8 cellular contexts compared by ENCODE assay signal in genomic region chr5:112737472-112738179, GRCh38. TPM values are rescaled to one million over a fixed set of nuclear protein-coding genes. Genes with fewer than 3 reads are reported as not detected.
A peak's percentile ranks its signal among the peaks of the same experiment; 100 is the strongest.
DNase-seq lines count a peak whose midpoint lies in the region; ATAC-seq and TF ChIP-seq lines count a peak whose summit lies in the region.

Gene APC (plus strand): TSS chr5:112737885. CDS start chr5:112754891, 17,006 bp downstream.

- no peaks in the 10 kb centered on the region for H3K27me3 ChIP-seq in DND-41 (ENCODE audit: insufficient read depth, low read length, poor library complexity)
- no peaks in the 10 kb centered on the region for H3K27me3 ChIP-seq in Karpas-422 (ENCODE audit: low read length)

- no peaks in the 10 kb centered on the region for H3K36me3 Mint-ChIP-seq in nephron (ENCODE audit: low read depth)

- no peaks in the 10 kb centered on the region for H3K27me3 Mint-ChIP-seq in nephron (ENCODE audit: low read depth)

- no peaks in the 10 kb centered on the region for H3K9me3 Mint-ChIP-seq in nephron

- peak within 1 kb of the TSS; percentile 68 for H3K4me2 ChIP-seq in DND-41 (ENCODE audit: insufficient read depth, low read length)
- peak within 1 kb of the TSS; percentile 79 for H3K4me2 ChIP-seq in Karpas-422 (ENCODE audit: low read depth, low read length, poor library complexity, severe bottlenecking)

- H4K20me1 ChIP-seq in DND-41 (ENCODE audit: insufficient read depth, low read length) (no peaks in the 10 kb centered on the region), Karpas-422 (ENCODE audit: insufficient read depth, low read depth, low read length) (peaks cover 5% of the 10 kb centered on the region)

- TF ChIP-seq CTCF in DND-41 (IDR thresholded peaks at IDR 0.05; ENCODE audit: borderline replicate concordance, extremely low read depth, low read length, poor library complexity, severe bottlenecking), result peak; percentile 16
- TF ChIP-seq CTCF in nephron (IDR thresholded peaks at IDR 0.05; ENCODE audit: unreplicated experiment in 3 of 3), result peak in 1 of 3 experiments; percentile 12

- H3K27ac ChIP-seq in DND-41 (ENCODE audit: low read length) (peak within 1 kb of the TSS; percentile 69), Karpas-422 (ENCODE audit: low read length) (peak within 1 kb of the TSS; percentile 78)

- H3K9me2 ChIP-seq in Karpas-422 (replicated peaks; ENCODE audit: insufficient read depth, low read length), result no peaks in the 10 kb centered on the region

- no peaks in the 10 kb centered on the region for H3K9me3 ChIP-seq in DND-41 (ENCODE audit: insufficient read depth, low read length, severe bottlenecking)
- no peaks in the 10 kb centered on the region for H3K9me3 ChIP-seq in Karpas-422 (ENCODE audit: low read length)

- H3K4me1 Mint-ChIP-seq in nephron, result peaks cover 12% of the 10 kb centered on the region

- peak within 1 kb of the TSS; percentile 45 to 77; a peak in 3 of 4 replicates for H3K4me3 ChIP-seq in DND-41 (ENCODE audit: low read depth in 1 of 2, low read length in 2 of 2)
- peak within 1 kb of the TSS; percentile 69 for H3K4me3 ChIP-seq in Karpas-422 (ENCODE audit: low read length)

- peaks cover 34% of the 10 kb centered on the region for H3K4me1 ChIP-seq in DND-41 (ENCODE audit: insufficient read depth, low read length)
- peaks cover 92% of the 10 kb centered on the region for H3K4me1 ChIP-seq in Karpas-422 (ENCODE audit: low read length)

- H3K27ac Mint-ChIP-seq in nephron, result peak within 1 kb of the TSS; percentile 36 to 61 (median 52)

- H3K36me3 ChIP-seq in DND-41 (ENCODE audit: insufficient read depth, low read length) (no peaks in the 10 kb centered on the region), Karpas-422 (ENCODE audit: insufficient read depth, low read length) (no peaks in the 10 kb centered on the region)

- H3K4me3 Mint-ChIP-seq in nephron, result peak within 1 kb of the TSS; percentile 93 to 94 (median 93)

- H3K79me2 ChIP-seq in DND-41 (ENCODE audit: insufficient read depth, low read length) (peaks cover 58% of the 10 kb centered on the region), Karpas-422 (ENCODE audit: low read length) (peaks cover 98% of the 10 kb centered on the region)

- H3K9ac ChIP-seq in DND-41 (ENCODE audit: low read depth, low read length), result peak within 1 kb of the TSS; percentile 57
- peak within 1 kb of the TSS; percentile 68 for H3K9ac ChIP-seq in Karpas-422 (ENCODE audit: low read length)

- DNase-seq in DND-41 (peak; percentile 90), Karpas-422 (peak; percentile 92), SHP77 (lab: John Stamatoyannopoulos, UW) (peak; percentile 80 to 89), fibroblast of the conjunctiva (ENCODE audit: low read depth) (peak; percentile 79)
- peak; percentile 53 for DNase-seq in activated effector memory CD4-positive, alpha-beta T cell treated with Interleukin-2 at 50 U/mL for 16 hours
- peak; percentile 80 for DNase-seq in stimulated activated naive CD4-positive, alpha-beta T cell treated with Interleukin-2 at 50 U/mL for 16 hours (lab: John Stamatoyannopoulos, UW)

- peak; percentile 98 for ATAC-seq in DND-41 (ENCODE audit: insufficient read depth, low read depth)
- ATAC-seq in GM21737 (IDR thresholded peaks at IDR 0.05; ENCODE audit: unreplicated experiment), result peak; percentile 100

- peak within 1 kb of the TSS; percentile 84 for H2AFZ ChIP-seq in DND-41 (ENCODE audit: low read depth, low read length)
- H2AFZ ChIP-seq in Karpas-422 (ENCODE audit: low read length), result peak within 1 kb of the TSS; percentile 54; the same call in 1 of the 2 replicates

RNA-seq across cellular contexts. Expression of gene APC, which starts in this region (rescaled TPM):
- total RNA-seq in Karpas-422 (2014; rRNA removed; shearing (Covaris generic); ENCODE audit: low replicate concordance), result 76.8 and 103 TPM in 2 replicates

Comparison
In these comparisons a context has a peak if more than half of its experiments do, and no peak if none do; other contexts are left out.
1. Peak in every context shown above with its lines: DNase-seq, ATAC-seq, H3K4me3 ChIP-seq and H3K27ac ChIP-seq.